ENCODE assay signal across 14 cellular contexts in genomic region chr10:132986978-132987377, GRCh38. TPM values are rescaled to one million over a fixed set of nuclear protein-coding genes. Genes with fewer than 3 reads are reported as not detected.
DNase-seq lines count a peak whose midpoint lies in the region; FAIRE-seq and TF ChIP-seq lines count a peak whose summit lies in the region.
"Had no signal": no experiment of that assay in that cellular context is flagged by ENCODE, and none has a peak within 500 bp of the region (broad histone marks: within the 10 kb centered on the region; RNA-seq: fewer than 3 reads in every experiment).

No MANE protein-coding gene starts in this region.

- intact Hi-C loops in posterior vena cava (cut with DNase I), result loop anchor here in 1 of 2 donors (10.0 kb wide), 1 partner anchor 1062 kb away; no protein-coding TSS in a partner anchor

- H4K20me1 ChIP-seq in fibroblast of lung (ENCODE audit: control insufficient read depth, extremely low read depth, insufficient read depth, low read length), result no peaks in the 10 kb centered on the region

- TF ChIP-seq CTCF in brain (conservative IDR thresholded peaks at IDR 0.05) (no peak), fibroblast of lung (conservative IDR thresholded peaks at IDR 0.05 in 1 of 2, IDR thresholded peaks at IDR 0.05 in 1 of 2; ENCODE audit: low read depth in 1 of 2, low read length in 2 of 2) (no peak)

- DNase-seq in fibroblast of lung (ENCODE audit: low read depth in 2 of 2) (no peak), posterior vena cava (ENCODE audit: low spot score) (peak; percentile 10), GM19239 (ENCODE audit: insufficient read length, low spot score) (no peak), retina (no peak), NCI-H1105 treated with DMSO at 0.1 percent for 48 hours (lab: John Stamatoyannopoulos, UW) (no peak)
- DNase-seq: CD8-positive, alpha-beta T cell; COR-L47 had no signal

- no peak overlapping the region for H2AFZ ChIP-seq in fibroblast of lung (ENCODE audit: low read length)

- H3K27ac Mint-ChIP-seq in brain, result peak overlapping the region in 4 of 5 experiments; percentile 35 to 90 (median 86)
- H3K27ac Mint-ChIP-seq: CD14-positive monocyte; CD8-positive, alpha-beta T cell; IgD-negative memory B cell had no signal

- no peak overlapping the region for H3K4me3 ChIP-seq in fibroblast of lung (replicated peaks in 1 of 4; ENCODE audit: control extremely low read depth in 1 of 4, insufficient read depth in 1 of 4, low read depth in 3 of 4, low read length in 4 of 4)

- H3K36me3 Mint-ChIP-seq in brain, result no peaks in the 10 kb centered on the region
- H3K36me3 Mint-ChIP-seq: CD14-positive monocyte; CD8-positive, alpha-beta T cell had no signal

- H3K4me2 ChIP-seq in fibroblast of lung (ENCODE audit: extremely low read depth, insufficient read depth, low read length), result no peak overlapping the region

- FAIRE-seq in GM19239 (lab: Jason Lieb, UNC), result no peak
- FAIRE-seq: D721Med, G401.6, GM12891, H54 had no signal

- H3K27me3 ChIP-seq in fibroblast of lung (ENCODE audit: control insufficient read depth, insufficient read depth, low read length), result no peaks in the 10 kb centered on the region

- H3K9me3 ChIP-seq in fibroblast of lung (ENCODE audit: control insufficient read depth, insufficient read depth, low read depth, low read length), result no peaks in the 10 kb centered on the region

- H3K36me3 ChIP-seq in fibroblast of lung (ENCODE audit: control insufficient read depth, insufficient read depth, low read length), result no peaks in the 10 kb centered on the region

- peaks cover 39% of the 10 kb centered on the region for H3K4me1 Mint-ChIP-seq in brain

- peak overlapping the region in 1 of 5 experiments; percentile 29 for H3K4me3 Mint-ChIP-seq in brain
- H3K4me3 Mint-ChIP-seq: CD14-positive monocyte; CD8-positive, alpha-beta T cell; IgD-negative memory B cell had no signal

- peaks cover 0 to 2% (median 0%) of the 10 kb centered on the region in 5 experiments for H3K9me3 Mint-ChIP-seq in brain
- H3K9me3 Mint-ChIP-seq: CD14-positive monocyte; CD8-positive, alpha-beta T cell; IgD-negative memory B cell had no signal

- peaks cover 8% of the 10 kb centered on the region for H3K27me3 Mint-ChIP-seq in brain
- H3K27me3 Mint-ChIP-seq: IgD-negative memory B cell had no signal

- H3K4me1 ChIP-seq in fibroblast of lung (ENCODE audit: control insufficient read depth, extremely low read depth, insufficient read depth, low read length), result no peaks in the 10 kb centered on the region

- no peaks in the 10 kb centered on the region for H3K79me2 ChIP-seq in fibroblast of lung (ENCODE audit: control insufficient read depth, insufficient read depth, low read length)

- no peak overlapping the region for H3K9ac ChIP-seq in fibroblast of lung (ENCODE audit: insufficient read depth, low read length)

- peak overlapping the region; percentile 50 for H3K27ac ChIP-seq in fibroblast of lung (ENCODE audit: insufficient read depth, low read length)

RNA-seq across cellular contexts. Expression of gene CFAP46, which starts 44.6 kb away (rescaled TPM):
- 1.3 TPM for polyA plus RNA-seq in brain (ENCODE audit: insufficient read depth, low read depth, low replicate concordance)
- 0.26 and 0.66 TPM in 2 replicates for total RNA-seq in fibroblast of lung
- 0.25 and 0.64 TPM in 2 replicates for polyA plus RNA-seq in fibroblast of lung
- 0.56 and 0.60 TPM in 2 replicates for polyA plus RNA-seq in fibroblast of lung (2012)
- polyA minus RNA-seq in fibroblast of lung (ENCODE audit: low replicate concordance), result 2.6 TPM in 1 of 2 replicates, not detected in the other
- total RNA-seq in posterior vena cava, result under 1 TPM; 0.14 to 0.81 TPM
- total RNA-seq: CD8-positive, alpha-beta T cell had no signal
- polyA plus RNA-seq: CD14-positive monocyte, IgD-negative memory B cell had no signal
